In the genomic region with DNA sequence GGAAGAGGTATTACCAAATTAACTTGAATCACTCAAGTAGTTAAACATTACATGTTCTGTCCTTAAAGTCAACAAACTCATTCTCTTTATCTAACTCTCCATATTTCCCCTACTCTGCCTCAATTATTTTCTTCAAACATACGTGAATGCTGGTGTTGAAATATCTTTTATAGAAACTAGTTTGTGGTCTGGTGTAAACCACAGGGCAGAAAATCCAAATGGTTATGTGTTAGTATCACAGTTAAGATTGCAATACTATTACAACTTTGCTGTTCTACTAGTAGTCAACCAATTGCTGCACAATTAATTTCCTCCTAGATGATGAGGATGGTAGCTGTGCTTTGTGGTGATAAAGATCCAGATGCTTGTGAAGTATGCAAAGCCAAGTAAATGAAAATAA, we compare ENCODE assay signal across 28 cellular contexts.
"Had no signal": no experiment of that assay in that cellular context is flagged by ENCODE, and none has a peak within 500 bp of the region (broad histone marks: within the 10 kb centered on the region; RNA-seq: fewer than 3 reads in every experiment).

No MANE protein-coding gene starts in this region.

- H3K9me3 ChIP-seq: ascending aorta, breast epithelium, colonic mucosa, gastrocnemius medialis had no signal

- H3K27ac ChIP-seq: ascending aorta, breast epithelium, cardiac muscle cell, colonic mucosa, epithelial cell of prostate, foreskin keratinocyte, gastrocnemius medialis, WERI-Rb-1 had no signal

- H3K27me3 ChIP-seq: ascending aorta, breast epithelium, cardiac muscle cell, colonic mucosa, foreskin keratinocyte, gastrocnemius medialis had no signal

- H3K4me1 ChIP-seq: ascending aorta, breast epithelium, colonic mucosa, foreskin keratinocyte, gastrocnemius medialis had no signal

- DNase-seq: activated B cell treated with CpG ODN at 0.5 μM for 24 hours; activated CD4-positive, alpha-beta T cell treated with anti-CD3 and anti-CD28 coated beads for 48 hours; activated CD4-positive, alpha-beta T cell treated with anti-CD3 and anti-CD28 coated beads, Interleukin-2, amount 50 U/mL, for 1 hour; activated CD4-positive, alpha-beta T cell treated with anti-CD3 and anti-CD28 coated beads, Interleukin-2, amount 50 U/mL, for 48 hours; activated CD8-positive, alpha-beta memory T cell treated with anti-CD3 and anti-CD28 coated beads for 24 hours; activated CD8-positive, alpha-beta T cell treated with anti-CD3 and anti-CD28 coated beads for 36 hours; activated effector memory CD4-positive, alpha-beta T cell treated with Interleukin-2 at 50 U/mL for 16 hours; activated gamma-delta T cell treated with Interleukin-2 at 50 U/mL for 16 hours; activated naive CD4-positive, alpha-beta T cell treated with anti-CD3 and anti-CD28 coated beads, Interleukin-2, amount 50 U/mL, for 16 hours; activated naive CD4-positive, alpha-beta T cell treated with Interleukin-2 at 50 U/mL for 16 hours; activated T-cell treated with anti-CD3 and anti-CD28 coated beads, Interleukin-2, amount 50 U/mL, for 4 hours; central memory CD4-positive, alpha-beta T cell; cerebellar nuclear complex; colonic mucosa; effector CD8-positive, alpha-beta T cell; foreskin keratinocyte; gastrocnemius medialis; T-helper 1 cell; T-helper 17 cell; T1000; WERI-Rb-1 had no signal

- H3K4me3 ChIP-seq: ascending aorta, breast epithelium, cardiac muscle cell, colonic mucosa, gastrocnemius medialis had no signal

- H3K36me3 ChIP-seq: ascending aorta, breast epithelium, cardiac muscle cell, colonic mucosa, gastrocnemius medialis, WERI-Rb-1 had no signal

- ATAC-seq: activated CD4-positive, CD25-positive, alpha-beta regulatory T cell treated with anti-CD3 and anti-CD28 coated beads, Interleukin-2, amount 50 U/mL, for 24 hours; activated CD8-positive, alpha-beta T cell treated with anti-CD3 and anti-CD28 coated beads for 36 hours; activated T-cell treated with anti-CD3 and anti-CD28 coated beads, Interleukin-2, amount 50 U/mL, for 4 hours; activated T-helper 17 cell treated with anti-CD3 and anti-CD28 coated beads, Interleukin-2, amount 50 U/mL, for 72 hours; esophagus mucosa; foreskin keratinocyte; gastrocnemius medialis; T-helper 17 cell had no signal
